Comparison of ENCODE assay signal across 28 cellular contexts in the genomic region with DNA sequence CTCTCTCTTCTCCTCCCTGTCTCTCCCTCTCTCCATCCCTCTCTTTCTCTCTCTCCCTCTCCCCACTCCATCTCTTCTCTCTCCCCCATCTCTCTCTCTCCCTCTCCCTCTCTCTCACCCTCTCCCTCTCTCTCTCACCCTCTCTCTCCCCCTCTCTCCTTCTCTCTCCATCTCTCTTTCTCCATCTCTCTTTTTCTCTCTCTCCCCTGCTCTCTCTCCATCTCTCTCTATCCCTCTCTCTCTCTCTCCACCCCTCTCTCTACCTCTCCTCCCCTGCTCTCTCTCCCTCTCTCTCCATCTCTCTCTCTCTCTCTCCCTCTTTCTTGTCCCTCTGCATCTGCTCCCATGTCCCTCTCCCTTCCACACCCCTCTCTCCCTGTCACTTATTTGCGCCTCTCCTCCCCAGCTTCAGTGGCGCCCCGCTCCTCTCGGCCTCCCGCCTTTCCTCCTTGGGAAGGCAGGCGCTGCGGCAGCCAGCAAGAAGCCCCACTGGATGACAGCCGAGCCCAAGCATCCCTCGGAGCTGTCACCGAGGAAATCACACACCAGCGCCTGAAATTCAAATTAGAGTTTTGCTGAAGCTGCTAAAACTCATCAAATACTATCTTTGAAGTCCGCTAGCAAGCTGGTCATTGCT. TPM values are rescaled to one million over a fixed set of nuclear protein-coding genes. Genes with fewer than 3 reads are reported as not detected.
"Had no signal": no experiment of that assay in that cellular context is flagged by ENCODE, and none has a peak within 500 bp of the region (broad histone marks: within the 10 kb centered on the region; RNA-seq: fewer than 3 reads in every experiment).

No MANE protein-coding gene starts in this region.

- H3K9me3 ChIP-seq: esophagus squamous epithelium, gastrocnemius medialis, heart right ventricle, left lung, lower lobe of right lung, mucosa of descending colon had no signal

- H3K4me1 ChIP-seq: gastrocnemius medialis, heart right ventricle, left lung, lower lobe of right lung had no signal

- H3K4me3 ChIP-seq: coronary artery, dorsolateral prefrontal cortex, esophagus squamous epithelium, gastrocnemius medialis, heart right ventricle, left lung, lower lobe of right lung, mucosa of descending colon had no signal

- H3K36me3 ChIP-seq: esophagus squamous epithelium, gastrocnemius medialis, heart right ventricle, left lung, lower lobe of right lung had no signal

- H3K36me3 Mint-ChIP-seq: mesothelial cell of epicardium, naive B cell had no signal

- H3K4me1 Mint-ChIP-seq: mesothelial cell of epicardium had no signal

- DNase-seq: dermis blood vessel endothelial cell; dorsolateral prefrontal cortex; effector CD4-positive, alpha-beta T cell; effector memory CD4-positive, alpha-beta T cell; esophagus squamous epithelium; foreskin fibroblast; foreskin melanocyte; gastrocnemius medialis; glutamatergic neuron; head of caudate nucleus; heart right ventricle; hippocampal formation; left cardiac atrium; left lung; left ventricle myocardium superior; lower lobe of right lung; mesenchymal stem cell; mucosa of descending colon; naive B cell had no signal

- H3K9me3 Mint-ChIP-seq: mesothelial cell of epicardium, naive B cell had no signal

- H3K27ac ChIP-seq: coronary artery, dorsolateral prefrontal cortex, esophagus squamous epithelium, gastrocnemius medialis, heart right ventricle, left lung, lower lobe of right lung had no signal

- H3K27ac Mint-ChIP-seq: mesothelial cell of epicardium had no signal

- H3K4me3 Mint-ChIP-seq: mesothelial cell of epicardium, naive B cell had no signal

RNA-seq across cellular contexts. Expression of a gene that starts 15.4 kb away (rescaled TPM):
- total RNA-seq: dermis blood vessel endothelial cell, endothelial cell of umbilical vein, epithelial cell of proximal tubule, gastrocnemius medialis, glomerular endothelial cell, kidney epithelial cell, left cardiac atrium, left lung, left ventricle myocardium superior, lower lobe of right lung, lung microvascular endothelial cell, mesenteric fat pad, mesothelial cell of epicardium, mucosa of descending colon, myocyte had no signal
- polyA plus RNA-seq: endothelial cell of umbilical vein had no signal
